In genomic region chr14:76352639-76353281, GRCh38 we compare ENCODE assay signal across 1 cellular context.
TF ChIP-seq lines count a peak whose summit lies in the region.

No MANE protein-coding gene starts in this region.

TF ChIP-seq in IMR-90, 13 proteins besides CTCF, POLR2A, EP300 and RAD21 (continued from another document):
- TF ChIP-seq ELK1 (IDR thresholded peaks at IDR 0.05; ENCODE audit: borderline replicate concordance, low read depth, low read length): no peak
- TF ChIP-seq CEBPB (IDR thresholded peaks at IDR 0.05; ENCODE audit: low read depth, low read length): peak; percentile 40; the same call in 1 of the 2 replicates
- TF ChIP-seq USF2 (IDR thresholded peaks at IDR 0.05; ENCODE audit: low read depth, low read length): no peak
